ENCODE assay signal across 8 cellular contexts in genomic region chr12:108855284-108856169, GRCh38. TPM values are rescaled to one million over a fixed set of nuclear protein-coding genes. Genes with fewer than 3 reads are reported as not detected.
DNase-seq lines count a peak whose midpoint lies in the region; ATAC-seq and TF ChIP-seq lines count a peak whose summit lies in the region.

No MANE protein-coding gene starts in this region.

- no peak for TF ChIP-seq RAD21 in IMR-90 (IDR thresholded peaks at IDR 0.05; ENCODE audit: low read length)

- peaks cover 9% of the 10 kb centered on the region for H3K36me3 ChIP-seq in A673 (ENCODE audit: insufficient read depth, low read length, poor library complexity, severe bottlenecking)
- peaks cover 9% of the 10 kb centered on the region for H3K36me3 ChIP-seq in IMR-90 (ENCODE audit: control insufficient read depth, insufficient read depth, low read length)
- H3K36me3 ChIP-seq in mesenchymal stem cell (ENCODE audit: control insufficient read depth in 1 of 2, insufficient read depth in 2 of 2, low read depth in 1 of 2, low read length in 2 of 2): peaks cover 8 to 27% of the 10 kb centered on the region in 2 experiments

- H4K8ac ChIP-seq in IMR-90 (ENCODE audit: low read depth in 2 of 2, low read length in 2 of 2): peak overlapping the region; percentile 98 to 99
- H4K8ac ChIP-seq in mesenchymal stem cell (ENCODE audit: low read length): peak overlapping the region; percentile 87

- CTCF ChIA-PET in A673 (lab: Charles Lee): no interaction called here
- CTCF ChIA-PET in IMR-90 (lab: Yijun Ruan, JAX): no interaction called here

- H3K4me2 ChIP-seq in IMR-90 (ENCODE audit: low read depth, low read length) (peak overlapping the region; percentile 97), mesenchymal stem cell (ENCODE audit: low read length, poor library complexity, severe bottlenecking) (peak overlapping the region; percentile 71)

- DNase-seq in A673 (ENCODE audit: low spot score) (no peak), IMR-90 (peak; percentile 52), astrocyte of the hippocampus (ENCODE audit: low read depth, low spot score) (peak; percentile 40), mesenchymal stem cell (peak; percentile 83)
- no peak for DNase-seq in stimulated activated naive CD4-positive, alpha-beta T cell (lab: John Stamatoyannopoulos, UW)

- intact Hi-C loops in A673 (cut with micrococcal nuclease; ENCODE audit: unreplicated experiment): loop anchor here (2.0 to 10.0 kb wide), 3 partner anchors 239 to 607 kb away; partner anchors contain the start of genes ALKBH2, ISCU and UNG
- intact Hi-C loops in IMR-90 (cut with micrococcal nuclease): loop anchor here (1.0 to 10.0 kb wide), 4 partner anchors 17 to 293 kb away; partner anchors contain the start of genes ALKBH2, ISCU and UNG

- no CpG with 5 or more reads among the region's 12 CpGs for WGBS in IMR-90 (ENCODE audit: extremely low coverage in 2 of 2, insufficient read length in 1 of 2), 2 experiments
- 27% methylated on average over 11 of the region's 12 CpGs for WGBS in mesenchymal stem cell

- H2BK120ac ChIP-seq in IMR-90 (ENCODE audit: low read depth, low read length) (peak overlapping the region; percentile 92), mesenchymal stem cell (ENCODE audit: low read depth, low read length) (peak overlapping the region; percentile 59)

- TF ChIP-seq CTCF in A673 (conservative IDR thresholded peaks at IDR 0.05; ENCODE audit: low read depth, low read length): no peak
- TF ChIP-seq CTCF in IMR-90 (conservative IDR thresholded peaks at IDR 0.05; ENCODE audit: low read depth, low read length): no peak

- peak overlapping the region; percentile 99 for H3K4ac ChIP-seq in IMR-90 (ENCODE audit: low read depth, low read length)
- H3K4ac ChIP-seq in mesenchymal stem cell (ENCODE audit: low read depth in 1 of 2, low read length in 2 of 2): peak overlapping the region; percentile 37 to 100

- H3K23ac ChIP-seq in IMR-90 (ENCODE audit: low read depth, low read length) (peak overlapping the region; percentile 99), mesenchymal stem cell (ENCODE audit: low read length in 2 of 2) (peak overlapping the region in 1 of 2 experiments; percentile 26)

- H2AFZ ChIP-seq in IMR-90 (replicated peaks; ENCODE audit: low read length, poor library complexity) (peak overlapping the region; percentile 71), mesenchymal stem cell (ENCODE audit: low read depth, low read length) (no peak overlapping the region)

- peaks cover 9 to 30% of the 10 kb centered on the region in 2 experiments; a peak in 3 of 4 replicates for H3K79me1 ChIP-seq in IMR-90 (ENCODE audit: low read depth in 1 of 2, low read length in 2 of 2)
- H3K79me1 ChIP-seq in mesenchymal stem cell (replicated peaks; ENCODE audit: low read length, poor library complexity, severe bottlenecking): no peaks in the 10 kb centered on the region

- H2BK5ac ChIP-seq in IMR-90 (ENCODE audit: low read depth, low read length, poor library complexity, severe bottlenecking) (peak overlapping the region; percentile 100), mesenchymal stem cell (ENCODE audit: low read depth, low read length, poor library complexity, severe bottlenecking) (peak overlapping the region; percentile 26)

- H2AK5ac ChIP-seq in IMR-90 (ENCODE audit: low read depth, low read length) (peak overlapping the region; percentile 100), mesenchymal stem cell (ENCODE audit: low read length, severe bottlenecking) (peak overlapping the region; percentile 18)

- H3K27ac ChIP-seq in A673 (ENCODE audit: low read depth, low read length, poor library complexity, severe bottlenecking) (peak overlapping the region; percentile 89), IMR-90 (ENCODE audit: insufficient read depth, low read length) (peak overlapping the region; percentile 100), mesenchymal stem cell (ENCODE audit: low read length, poor library complexity, severe bottlenecking) (peak overlapping the region; percentile 83)

- peak overlapping the region; percentile 73 for H2BK20ac ChIP-seq in IMR-90 (ENCODE audit: low read depth, low read length)

- H3K4me3 ChIP-seq in A673 (ENCODE audit: low read depth, low read length, poor library complexity, severe bottlenecking): peak overlapping the region; percentile 85
- peak overlapping the region; percentile 93 for H3K4me3 ChIP-seq in IMR-90 (ENCODE audit: insufficient read depth, low read depth, low read length)
- H3K4me3 ChIP-seq in mesenchymal stem cell (ENCODE audit: insufficient read depth in 1 of 2, low read depth in 1 of 2, low read length in 2 of 2): peak overlapping the region; percentile 94 to 100

- H3K4me1 ChIP-seq in A673 (ENCODE audit: insufficient read depth, low read length, poor library complexity, severe bottlenecking) (peaks cover 43% of the 10 kb centered on the region), IMR-90 (ENCODE audit: control insufficient read depth, insufficient read depth, low read length) (peaks cover 30% of the 10 kb centered on the region), mesenchymal stem cell (ENCODE audit: control insufficient read depth, insufficient read depth, low read depth, low read length) (peaks cover 22% of the 10 kb centered on the region)

- H3K18ac ChIP-seq in IMR-90 (ENCODE audit: low read depth, low read length) (peak overlapping the region; percentile 99), mesenchymal stem cell (ENCODE audit: low read depth in 1 of 2, low read length in 2 of 2) (peak overlapping the region; percentile 98 to 100)

- no peaks in the 10 kb centered on the region for H3K9me1 ChIP-seq in IMR-90 (ENCODE audit: insufficient read depth, low read length)

- H3K9ac ChIP-seq in IMR-90 (ENCODE audit: low read depth, low read length) (peak overlapping the region; percentile 100), mesenchymal stem cell (ENCODE audit: low read length) (peak overlapping the region; percentile 100)

- H3K27me3 ChIP-seq in A673 (replicated peaks; ENCODE audit: insufficient read depth, low read depth, low read length, poor library complexity) (no peaks in the 10 kb centered on the region), IMR-90 (ENCODE audit: control insufficient read depth, insufficient read depth, low read length) (no peaks in the 10 kb centered on the region), mesenchymal stem cell (ENCODE audit: control insufficient read depth in 1 of 2, insufficient read depth in 1 of 2, low read length in 2 of 2) (no peaks in the 10 kb centered on the region)

- H2BK12ac ChIP-seq in mesenchymal stem cell (ENCODE audit: low read length in 2 of 2): peak overlapping the region in 1 of 2 experiments; percentile 22

- TSS peak; percentile 35 for BruUV-seq in A673 (replicated peaks; lab: Mats Ljungman, UMichigan)
- TSS peak; percentile 26 for BruUV-seq in IMR-90 (replicated peaks; lab: Mats Ljungman, UMichigan)

- peak overlapping the region; percentile 95 for H4K5ac ChIP-seq in IMR-90 (ENCODE audit: low read depth, low read length)

- POLR2A ChIA-PET in A673 (lab: Charles Lee; ENCODE audit: low non-redundant PET): no interaction called here
- POLR2A ChIA-PET in IMR-90 (lab: Charles Lee; ENCODE audit: unreplicated experiment): interaction anchor here (1.0 kb wide), 1 partner anchor 51 kb away, joined by 5 read pairs; no protein-coding TSS in a partner anchor

- in situ Hi-C loops in IMR-90 (cut with MboI; ENCODE audit: low sequenced_read_pairs): loop anchor here (10.0 kb wide), 1 partner anchor 131 kb away; no protein-coding TSS in a partner anchor

- peaks cover 30% of the 10 kb centered on the region for H4K20me1 ChIP-seq in IMR-90 (ENCODE audit: insufficient read depth, low read length)

- TF ChIP-seq POLR2A in IMR-90 (IDR thresholded peaks at IDR 0.05; ENCODE audit: low read depth, low read length): no peak; the same call in 1 of the 2 replicates

- H2AK9ac ChIP-seq in IMR-90 (replicated peaks; ENCODE audit: low read depth, low read length, poor library complexity): peak overlapping the region; percentile 99

- dilution Hi-C loops in IMR-90 (cut with HindIII; ENCODE audit: low sequenced_read_pairs, unreplicated experiment): no loop called here

- H3K9me3 ChIP-seq in A673 (ENCODE audit: low read depth, low read length, poor library complexity, severe bottlenecking) (peaks cover 4% of the 10 kb centered on the region), IMR-90 (ENCODE audit: control insufficient read depth, insufficient read depth, low read length) (peaks cover 2% of the 10 kb centered on the region; the same call in 1 of the 2 replicates), mesenchymal stem cell (ENCODE audit: control insufficient read depth, low read length) (peaks cover 3% of the 10 kb centered on the region)

- H4K91ac ChIP-seq in IMR-90 (ENCODE audit: insufficient read depth, low read depth, low read length) (peak overlapping the region; percentile 97), mesenchymal stem cell (ENCODE audit: low read length) (peak overlapping the region; percentile 97)

- H2BK15ac ChIP-seq in IMR-90 (ENCODE audit: low read depth, low read length) (peak overlapping the region; percentile 96; the same call in 2 of the 3 replicates), mesenchymal stem cell (ENCODE audit: low read depth, poor library complexity, severe bottlenecking) (no peak overlapping the region)

- peak overlapping the region; percentile 99 for H3K56ac ChIP-seq in IMR-90 (ENCODE audit: extremely low read depth, insufficient read depth, low read length)

- H3K14ac ChIP-seq in IMR-90 (replicated peaks; ENCODE audit: low read depth, low read length) (peak overlapping the region; percentile 99), mesenchymal stem cell (ENCODE audit: low read length in 2 of 2) (no peak overlapping the region)

- ATAC-seq in IMR-90 (ENCODE audit: low read depth) (no peak; the same call in 1 of the 2 replicates), HG03159 (IDR thresholded peaks at IDR 0.05; ENCODE audit: unreplicated experiment) (no peak), HG02759 (IDR thresholded peaks at IDR 0.05; ENCODE audit: unreplicated experiment) (no peak), HG02610 (IDR thresholded peaks at IDR 0.05; ENCODE audit: unreplicated experiment) (no peak)

TF ChIP-seq in IMR-90, 13 proteins besides CTCF, POLR2A, EP300 and RAD21:
- peak; percentile 87 for TF ChIP-seq CEBPB (IDR thresholded peaks at IDR 0.05; ENCODE audit: low read depth, low read length)
- no peak for TF ChIP-seq MAZ (IDR thresholded peaks at IDR 0.05; ENCODE audit: borderline replicate concordance, low read depth, low read length)

RNA-seq across cellular contexts. Expression of gene SSH1, which starts 1.9 kb away (rescaled TPM):
- total RNA-seq in A673 (2021) (36.1 and 39.0 TPM in 2 replicates), IMR-90 (2012; rRNA removed) (16.7 and 17.6 TPM in 2 replicates)
- polyA plus RNA-seq in IMR-90 (2012; rRNA removed): 37.2 and 40.8 TPM in 2 replicates
- polyA plus RNA-seq in IMR-90 (2012; cell fraction: cytosol; rRNA removed): 14.1 and 19.4 TPM in 2 replicates
- polyA plus RNA-seq in IMR-90 (2012; cell fraction: nucleus; rRNA removed; ENCODE audit: low replicate concordance): 68.2 and 83.5 TPM in 2 replicates
- polyA plus RNA-seq in mesenchymal stem cell (2013, experiment 1 of 2): 42.7 TPM
- polyA plus RNA-seq in mesenchymal stem cell (2013, experiment 2 of 2): 38.8 TPM

RNA-seq across cellular contexts. Expression of gene DAO, which starts 24.4 kb away (rescaled TPM):
- total RNA-seq in A673 (2021): not detected in 2 replicates
- total RNA-seq in IMR-90 (2012; rRNA removed): not detected in 2 replicates
- not detected in 2 replicates for polyA plus RNA-seq in IMR-90 (2012; rRNA removed)
- not detected in 2 replicates for polyA plus RNA-seq in IMR-90 (2012; cell fraction: cytosol; rRNA removed)
- 0.11 TPM in 1 of 2 replicates, not detected in the other for polyA plus RNA-seq in IMR-90 (2012; cell fraction: nucleus; rRNA removed; ENCODE audit: low replicate concordance)
- not detected for polyA plus RNA-seq in mesenchymal stem cell (2013, experiment 1 of 2)
- not detected for polyA plus RNA-seq in mesenchymal stem cell (2013, experiment 2 of 2)

Comparison
In these comparisons a context has a peak if more than half of its experiments do, and no peak if none do; other contexts are left out.
1. DNase-seq: peak in IMR-90 (single experiment), astrocyte of the hippocampus (single experiment) and mesenchymal stem cell (single experiment); none in A673 (single experiment) and stimulated activated naive CD4-positive, alpha-beta T cell (0 of 6).
2. Peak in every context shown above with its lines, with median percentiles within 50 percentile points of each other: H3K27ac ChIP-seq and H3K4me3 ChIP-seq.